8 cellular contexts compared by ENCODE assay signal in the genomic region with DNA sequence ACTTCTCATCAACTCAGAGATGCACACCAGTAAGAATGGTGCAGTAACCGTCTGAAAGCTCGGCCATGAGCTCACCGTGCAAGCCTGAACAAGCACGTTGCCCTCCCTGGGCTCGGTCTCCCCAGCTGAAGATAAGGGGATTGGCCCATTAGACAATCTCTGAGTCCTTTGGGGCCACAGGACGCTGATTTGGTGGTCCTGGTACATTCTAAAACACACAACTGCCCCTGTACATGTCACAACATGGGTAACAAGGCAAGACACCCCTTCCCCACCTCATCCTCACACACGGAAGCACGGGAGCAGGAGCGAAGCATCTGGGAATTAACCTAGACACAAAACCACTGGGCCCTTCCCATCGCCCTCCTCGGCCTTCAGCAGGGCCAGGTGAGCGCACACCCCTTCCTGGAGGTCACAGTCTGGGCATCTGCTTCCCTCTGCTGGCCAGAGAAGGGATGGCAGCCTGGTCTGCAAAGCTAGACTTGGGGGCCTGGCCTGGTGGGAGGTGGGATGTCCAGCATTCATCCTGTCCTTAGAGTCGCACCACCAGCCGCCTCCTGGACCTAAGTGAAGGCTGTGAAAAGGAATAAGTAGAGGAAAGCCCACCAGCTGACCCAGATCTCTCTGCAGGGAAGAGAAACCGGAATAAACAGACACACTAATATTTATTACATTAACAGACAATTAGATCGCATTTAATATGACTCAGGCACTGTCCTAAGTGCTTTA. TPM values are rescaled to one million over a fixed set of nuclear protein-coding genes. Genes with fewer than 3 reads are reported as not detected.
DNase-seq lines count a peak whose midpoint lies in the region; ATAC-seq, FAIRE-seq and TF ChIP-seq lines count a peak whose summit lies in the region.

No MANE protein-coding gene starts in this region.

- 36 to 42% methylated on average over 4 to 5 of the region's 16 CpGs for WGBS in gastroesophageal sphincter (ENCODE audit: low coverage in 1 of 2), 2 donors
- 29 to 34% methylated on average over 16 of the region's 16 CpGs for WGBS in pancreas, 2 donors

- peak; percentile 67 for ATAC-seq in gastroesophageal sphincter
- ATAC-seq in pancreas, result peak; percentile 86 to 98 (median 93)

- H2AFZ ChIP-seq in PC-9, result no peak overlapping the region

- H3K79me2 ChIP-seq in PC-9 (ENCODE audit: low read depth), result no peaks in the 10 kb centered on the region

- H3K4me3 ChIP-seq in PC-9 (no peak overlapping the region), gastroesophageal sphincter (no peak overlapping the region), pancreas (no peak overlapping the region)

- FAIRE-seq in pancreas (lab: Jason Lieb, UNC), result no peak

- H3K27me3 ChIP-seq in PC-9 (ENCODE audit: insufficient read depth, low read depth), result no peaks in the 10 kb centered on the region
- H3K27me3 ChIP-seq in gastroesophageal sphincter, result peaks cover 83% of the 10 kb centered on the region
- H3K27me3 ChIP-seq in pancreas, result peaks cover 0 to 10% (median 0%) of the 10 kb centered on the region in 4 donors

- CTCF ChIA-PET in PC-9 (lab: Charles Lee), result interaction anchor here (0.5 to 1.7 kb wide), 9 partner anchors 12 to 463 kb away, joined by 3 to 9 read pairs (median 4); partner anchors contain the start of gene HOXC10

- H3K4me1 ChIP-seq in PC-9 (replicated peaks; ENCODE audit: insufficient read depth), result no peaks in the 10 kb centered on the region
- no peaks in the 10 kb centered on the region for H3K4me1 ChIP-seq in gastroesophageal sphincter
- no peaks in the 10 kb centered on the region for H3K4me1 ChIP-seq in pancreas

- no peaks in the 10 kb centered on the region for H4K20me1 ChIP-seq in PC-9 (ENCODE audit: insufficient read depth)

- no peaks in the 10 kb centered on the region for H3F3A ChIP-seq in PC-9 (ENCODE audit: insufficient read depth, low read depth)

- TF ChIP-seq POLR2A in gastroesophageal sphincter (IDR thresholded peaks at IDR 0.05), result no peak

- DNase-seq in activated gamma-delta T cell treated with Interleukin-2 at 50 U/mL for 16 hours (peak; percentile 80), activated gamma-delta T cell (lab: John Stamatoyannopoulos, UW) (no peak), HK-2 (ENCODE audit: unreplicated experiment) (peak; percentile 83), PC-9 (peak; percentile 62 to 82), activated T-helper 1 cell treated with Interleukin-2 at 50 U/mL for 16 hours (ENCODE audit: low read depth) (peak; percentile 55), pancreas (peak; percentile 65 to 91 (median 83)), ureter (ENCODE audit: low spot score) (peak; percentile 73)

- TF ChIP-seq CTCF in PC-9 (conservative IDR thresholded peaks at IDR 0.05) (peak; percentile 96), gastroesophageal sphincter (IDR thresholded peaks at IDR 0.05) (peak; percentile 75 to 91 (median 84)), pancreas (IDR thresholded peaks at IDR 0.05) (peak; percentile 82 to 92 (median 90))

- POLR2A ChIA-PET in PC-9 (lab: Charles Lee; ENCODE audit: unreplicated experiment), result interaction anchor here (0.5 to 0.7 kb wide), 2 partner anchors 21 to 786 kb away, joined by 6 to 20 read pairs; no protein-coding TSS in a partner anchor

- no TSS peak for BruUV-seq in PC-9 (replicated peaks; lab: Mats Ljungman, UMichigan)

- no peaks in the 10 kb centered on the region for H3K9me3 ChIP-seq in PC-9 (ENCODE audit: insufficient read depth, low read depth)
- no peaks in the 10 kb centered on the region for H3K9me3 ChIP-seq in gastroesophageal sphincter
- no peaks in the 10 kb centered on the region for H3K9me3 ChIP-seq in pancreas

- no peaks in the 10 kb centered on the region for H3K36me3 ChIP-seq in PC-9 (ENCODE audit: low read depth)
- H3K36me3 ChIP-seq in gastroesophageal sphincter, result no peaks in the 10 kb centered on the region
- no peaks in the 10 kb centered on the region for H3K36me3 ChIP-seq in pancreas

- intact Hi-C loops in PC-9 (cut with micrococcal nuclease; ENCODE audit: unreplicated experiment), result loop anchor here (1.0 to 10.0 kb wide), 3 partner anchors 201 to 883 kb away; partner anchors contain the start of gene AAAS
- intact Hi-C loops in pancreas (cut with DNase I), result loop anchor here in 1 of 3 donors (5.0 kb wide), 1 partner anchor 200 kb away; the partner anchor contains the start of gene HOXC8

- 0 out of 2 replicates have a peak overlapping the region, but pooled peaks have one; percentile 14 for H3K4me2 ChIP-seq in PC-9

- no peaks in the 10 kb centered on the region for H3K9me2 ChIP-seq in PC-9 (ENCODE audit: insufficient read depth)

- no peak for TF ChIP-seq EP300 in gastroesophageal sphincter (IDR thresholded peaks at IDR 0.05)

- H3K27ac ChIP-seq in PC-9, result no peak overlapping the region
- no peak overlapping the region for H3K27ac ChIP-seq in gastroesophageal sphincter
- no peak overlapping the region for H3K27ac ChIP-seq in pancreas

RNA-seq across cellular contexts. Expression of gene SMUG1, which starts 18.9 kb away (rescaled TPM):
- total RNA-seq in PC-9 (2021), result 37.8 and 53.7 TPM in 2 replicates
- 10 to 100 TPM; 25.3 to 35.8 (median 31.9) TPM for total RNA-seq in gastroesophageal sphincter
- total RNA-seq in pancreas, result 10 to 100 TPM; 12.4 to 18.1 (median 14.3) TPM
- polyA plus RNA-seq in pancreas, result 10 to 100 TPM; 29.7 to 35.4 TPM
- 24.5 TPM for total RNA-seq in ureter
